In genomic region chr16:88264641-88265285, GRCh38 we compare ENCODE assay signal across 8 cellular contexts.
DNase-seq lines count a peak whose midpoint lies in the region; ATAC-seq and TF ChIP-seq lines count a peak whose summit lies in the region.

No MANE protein-coding gene starts in this region.

- H3K4me1 ChIP-seq in ES-I3 (ENCODE audit: insufficient read depth, low read length), result no peaks in the 10 kb centered on the region; the same call in 1 of the 2 replicates
- peaks cover 14% of the 10 kb centered on the region for H3K4me1 ChIP-seq in PC-3 (ENCODE audit: insufficient read depth, low read length)
- no peaks in the 10 kb centered on the region for H3K4me1 ChIP-seq in aorta (ENCODE audit: control insufficient read depth in 1 of 2, insufficient read depth in 2 of 2, low read length in 2 of 2)
- H3K4me1 ChIP-seq in MM.1S (ENCODE audit: low read length), result no peaks in the 10 kb centered on the region

- H3K27me3 ChIP-seq in PC-3 (ENCODE audit: low read length), result no peaks in the 10 kb centered on the region
- no peaks in the 10 kb centered on the region for H3K27me3 ChIP-seq in aorta (ENCODE audit: control insufficient read depth in 1 of 2, insufficient read depth in 2 of 2, low read length in 1 of 2)
- peaks cover under 1% of the 10 kb centered on the region; the same call in 1 of the 2 replicates for H3K27me3 ChIP-seq in MM.1S (replicated peaks; ENCODE audit: insufficient read depth, low read length)

- H3K27ac Mint-ChIP-seq in activated naive CD4-positive, alpha-beta T cell treated with anti-CD3 and anti-CD28 coated beads, Interleukin-2, amount 10 ng/mL, durations not matched to agents 7 days and 5 days, result no peak overlapping the region
- H3K27ac Mint-ChIP-seq in glutamatergic neuron (ENCODE audit: unreplicated experiment), result peak overlapping the region; percentile 52

- H3K4me3 ChIP-seq in PC-3 (ENCODE audit: low read length) (peak overlapping the region; percentile 60), aorta (ENCODE audit: low read length in 2 of 2) (no peak overlapping the region), MM.1S (ENCODE audit: low read length) (no peak overlapping the region)

- H3K9me2 ChIP-seq in PC-3 (replicated peaks; ENCODE audit: low read length) (no peaks in the 10 kb centered on the region), MM.1S (replicated peaks; ENCODE audit: insufficient read depth, low read length) (no peaks in the 10 kb centered on the region)

- H4K20me1 ChIP-seq in PC-3 (ENCODE audit: low read length) (no peaks in the 10 kb centered on the region), MM.1S (ENCODE audit: insufficient read depth, low read length) (no peaks in the 10 kb centered on the region)

- POLR2A ChIA-PET in PC-3 (lab: Charles Lee; ENCODE audit: unreplicated experiment), result no interaction called here

- no peaks in the 10 kb centered on the region for H3K36me3 ChIP-seq in ES-I3 (ENCODE audit: insufficient read depth, low read length)
- no peaks in the 10 kb centered on the region for H3K36me3 ChIP-seq in PC-3 (ENCODE audit: low read depth, low read length)
- H3K36me3 ChIP-seq in aorta (ENCODE audit: control insufficient read depth in 1 of 2, insufficient read depth in 2 of 2, low read length in 1 of 2), result no peaks in the 10 kb centered on the region
- no peaks in the 10 kb centered on the region for H3K36me3 ChIP-seq in MM.1S (replicated peaks; ENCODE audit: insufficient read depth, low read length)

- intact Hi-C loops in PC-3 (cut with micrococcal nuclease) (no loop called here), posterior vena cava (cut with DNase I) (no loop called here), aorta (cut with DNase I) (no loop called here)

- no peaks in the 10 kb centered on the region for H3K36me3 Mint-ChIP-seq in activated naive CD4-positive, alpha-beta T cell treated with anti-CD3 and anti-CD28 coated beads, Interleukin-2, amount 10 ng/mL, durations not matched to agents 7 days and 5 days
- no peaks in the 10 kb centered on the region for H3K36me3 Mint-ChIP-seq in glutamatergic neuron (ENCODE audit: unreplicated experiment)

- TF ChIP-seq CTCF in PC-3 (conservative IDR thresholded peaks at IDR 0.05; ENCODE audit: low read depth, low read length) (no peak), glutamatergic neuron (IDR thresholded peaks at IDR 0.05; ENCODE audit: partially characterized antibody, unreplicated experiment) (no peak), MM.1S (IDR thresholded peaks at IDR 0.05; ENCODE audit: low read length) (no peak)

- BruUV-seq in PC-3 (replicated peaks; lab: Mats Ljungman, UMichigan), result no TSS peak

- peaks cover 33% of the 10 kb centered on the region for H3K27me3 Mint-ChIP-seq in activated naive CD4-positive, alpha-beta T cell treated with anti-CD3 and anti-CD28 coated beads, Interleukin-2, amount 10 ng/mL, durations not matched to agents 7 days and 5 days
- H3K27me3 Mint-ChIP-seq in glutamatergic neuron (ENCODE audit: unreplicated experiment), result peaks cover 6% of the 10 kb centered on the region

- H3K9ac ChIP-seq in ES-I3 (ENCODE audit: low read depth, low read length) (peak overlapping the region; percentile 14), PC-3 (ENCODE audit: low read length) (peak overlapping the region; percentile 86), MM.1S (ENCODE audit: low read length) (no peak overlapping the region)

- ATAC-seq in HG02610 (IDR thresholded peaks at IDR 0.05; ENCODE audit: unreplicated experiment) (peak; percentile 72), PC-3 (peak; percentile 93), aorta (ENCODE audit: low FRiP score) (peak; percentile 93)

- H3K79me2 ChIP-seq in PC-3 (ENCODE audit: low read length), result no peaks in the 10 kb centered on the region
- no peaks in the 10 kb centered on the region for H3K79me2 ChIP-seq in MM.1S (ENCODE audit: low read length)

- H3K4me2 ChIP-seq in PC-3 (ENCODE audit: low read length) (peak overlapping the region; percentile 86), MM.1S (ENCODE audit: low read depth, low read length) (no peak overlapping the region)

- peak overlapping the region; percentile 60; the same call in 1 of the 2 replicates for H2AFZ ChIP-seq in PC-3 (ENCODE audit: low read length)
- no peak overlapping the region for H2AFZ ChIP-seq in MM.1S (ENCODE audit: low read length)

- H3K9me3 ChIP-seq in ES-I3 (ENCODE audit: control insufficient read depth, insufficient read depth, low read length), result no peaks in the 10 kb centered on the region
- H3K9me3 ChIP-seq in PC-3 (ENCODE audit: low read length), result no peaks in the 10 kb centered on the region
- H3K9me3 ChIP-seq in aorta (ENCODE audit: control insufficient read depth, low read length), result no peaks in the 10 kb centered on the region
- no peaks in the 10 kb centered on the region for H3K9me3 ChIP-seq in MM.1S (replicated peaks; ENCODE audit: insufficient read depth, low read length)

- CTCF ChIA-PET in PC-3 (lab: Charles Lee), result no interaction called here
- CTCF ChIA-PET in activated naive CD4-positive, alpha-beta T cell treated with anti-CD3 and anti-CD28 coated beads, Interleukin-2, amount 10 ng/mL, durations not matched to agents 7 days and 5 days (lab: Charles Lee), result no interaction called here

- WGBS in aorta, 2 donors, result 32 to 52% methylated on average over 22 to 30 of the region's 30 CpGs

- DNase-seq in PC-3, result peak; percentile 94
- peak; percentile 76 for DNase-seq in activated naive CD4-positive, alpha-beta T cell treated with anti-CD3 and anti-CD28 coated beads, Interleukin-2, amount 10 ng/mL, durations not matched to agents 7 days and 5 days
- DNase-seq in glutamatergic neuron, result peak; percentile 62
- peak; percentile 99 for DNase-seq in posterior vena cava (ENCODE audit: low spot score)
- DNase-seq in aorta, result peak; percentile 97 to 99
- no peak for DNase-seq in MM.1S

- H3K27ac ChIP-seq in PC-3 (ENCODE audit: low read length), result peak overlapping the region; percentile 70
- H3K27ac ChIP-seq in aorta (ENCODE audit: low read depth in 1 of 2, low read length in 2 of 2), result no peak overlapping the region
- no peak overlapping the region for H3K27ac ChIP-seq in MM.1S (ENCODE audit: low read length)

- H3K4me1 Mint-ChIP-seq in activated naive CD4-positive, alpha-beta T cell treated with anti-CD3 and anti-CD28 coated beads, Interleukin-2, amount 10 ng/mL, durations not matched to agents 7 days and 5 days, result peaks cover 6% of the 10 kb centered on the region
- H3K4me1 Mint-ChIP-seq in glutamatergic neuron (ENCODE audit: low read depth, unreplicated experiment), result peaks cover 15% of the 10 kb centered on the region

- H3K9me3 Mint-ChIP-seq in activated naive CD4-positive, alpha-beta T cell treated with anti-CD3 and anti-CD28 coated beads, Interleukin-2, amount 10 ng/mL, durations not matched to agents 7 days and 5 days, result no peaks in the 10 kb centered on the region
- peaks cover 6% of the 10 kb centered on the region for H3K9me3 Mint-ChIP-seq in glutamatergic neuron (ENCODE audit: unreplicated experiment)

- H3K4me3 Mint-ChIP-seq in activated naive CD4-positive, alpha-beta T cell treated with anti-CD3 and anti-CD28 coated beads, Interleukin-2, amount 10 ng/mL, durations not matched to agents 7 days and 5 days, result no peak overlapping the region
- no peak overlapping the region for H3K4me3 Mint-ChIP-seq in glutamatergic neuron (ENCODE audit: unreplicated experiment)

- no peaks in the 10 kb centered on the region for H3F3A ChIP-seq in PC-3 (ENCODE audit: low read length, unreplicated experiment)
- no peaks in the 10 kb centered on the region for H3F3A ChIP-seq in MM.1S (ENCODE audit: insufficient read depth, low read length)
